ENCODE assay signal across 13 cellular contexts in genomic region chr10:95790982-95791381, GRCh38. TPM values are rescaled to one million over a fixed set of nuclear protein-coding genes. Genes with fewer than 3 reads are reported as not detected.
DNase-seq lines count a peak whose midpoint lies in the region; ATAC-seq and TF ChIP-seq lines count a peak whose summit lies in the region.
"Had no signal": no experiment of that assay in that cellular context is flagged by ENCODE, and none has a peak within 500 bp of the region (broad histone marks: within the 10 kb centered on the region; RNA-seq: fewer than 3 reads in every experiment).

No MANE protein-coding gene starts in this region.

- peaks cover 0 to 3% (median 0%) of the 10 kb centered on the region in 7 donors for H3K9me3 Mint-ChIP-seq in CD14-positive monocyte
- H3K9me3 Mint-ChIP-seq in activated T-helper 1 cell treated with anti-CD3 and anti-CD28 coated beads, Interleukin-12 subunit alpha, Interleukin-12 subunit beta, Interleukin-2, Interleukin-4 antibody, amounts not matched to agents 30 ng/mL and 10 ng/mL and 1 ng/mL, durations not matched to agents 14 hours and 24 hours and 36 hours = peaks cover 3% of the 10 kb centered on the region

- H3K36me3 ChIP-seq in H7 (replicated peaks; ENCODE audit: control insufficient read depth, insufficient read depth, low read length) = no peaks in the 10 kb centered on the region
- no peaks in the 10 kb centered on the region for H3K36me3 ChIP-seq in upper lobe of right lung

- no peak overlapping the region for H3K4me3 ChIP-seq in H7 (ENCODE audit: insufficient read depth, low read depth, low read length)
- H3K4me3 ChIP-seq in upper lobe of right lung = no peak overlapping the region

- ATAC-seq in GM18909 (IDR thresholded peaks at IDR 0.05; ENCODE audit: poor library complexity, unreplicated experiment) = peak; percentile 53
- ATAC-seq in HG02938 (IDR thresholded peaks at IDR 0.05; ENCODE audit: unreplicated experiment) = peak; percentile 41
- ATAC-seq in GM21447 (IDR thresholded peaks at IDR 0.05; ENCODE audit: unreplicated experiment) = no peak
- ATAC-seq in upper lobe of right lung = no peak

- H3K4me3 Mint-ChIP-seq in CD14-positive monocyte = no peak overlapping the region
- H3K4me3 Mint-ChIP-seq in activated T-helper 1 cell treated with anti-CD3 and anti-CD28 coated beads, Interleukin-12 subunit alpha, Interleukin-12 subunit beta, Interleukin-2, Interleukin-4 antibody, amounts not matched to agents 30 ng/mL and 10 ng/mL and 1 ng/mL, durations not matched to agents 14 hours and 24 hours and 36 hours = peak overlapping the region; percentile 47

- peak overlapping the region in 6 of 7 donors; percentile 1 to 98 (median 94) for H3K27ac Mint-ChIP-seq in CD14-positive monocyte
- H3K27ac Mint-ChIP-seq in activated T-helper 1 cell treated with anti-CD3 and anti-CD28 coated beads, Interleukin-12 subunit alpha, Interleukin-12 subunit beta, Interleukin-2, Interleukin-4 antibody, amounts not matched to agents 30 ng/mL and 10 ng/mL and 1 ng/mL, durations not matched to agents 14 hours and 24 hours and 36 hours = peak overlapping the region; percentile 84

- H3K36me3 Mint-ChIP-seq in CD14-positive monocyte = peaks cover 28 to 29% of the 10 kb centered on the region in 2 donors
- H3K36me3 Mint-ChIP-seq in activated T-helper 1 cell treated with anti-CD3 and anti-CD28 coated beads, Interleukin-12 subunit alpha, Interleukin-12 subunit beta, Interleukin-2, Interleukin-4 antibody, amounts not matched to agents 30 ng/mL and 10 ng/mL and 1 ng/mL, durations not matched to agents 14 hours and 24 hours and 36 hours (ENCODE audit: low read depth) = peaks cover 17% of the 10 kb centered on the region

- no peaks in the 10 kb centered on the region for H3K9me3 ChIP-seq in upper lobe of right lung

- H3K4me1 ChIP-seq in upper lobe of right lung = peaks cover 29% of the 10 kb centered on the region

- no peak overlapping the region for H3K27ac ChIP-seq in upper lobe of right lung

- no peak for DNase-seq in CD14-positive monocyte (ENCODE audit: low spot score)
- no peak for DNase-seq in activated T-helper 1 cell treated with anti-CD3 and anti-CD28 coated beads, Interleukin-12 subunit alpha, Interleukin-12 subunit beta, Interleukin-2, Interleukin-4 antibody, amounts not matched to agents 30 ng/mL and 10 ng/mL and 1 ng/mL, durations not matched to agents 14 hours and 24 hours and 36 hours (ENCODE audit: low spot score)
- DNase-seq in H7 = no peak
- DNase-seq in upper lobe of right lung = no peak
- no peak for DNase-seq in HUDEP-2 (lab: John Stamatoyannopoulos, UW; ENCODE audit: unreplicated experiment in 76 of 76)
- DNase-seq: foreskin melanocyte; NCI-H345; stimulated activated CD4-positive, alpha-beta T cell treated with anti-CD3 and anti-CD28 coated beads, Interleukin-1b, Interleukin-23, amount 100 ng/mL, for 48 hours had no signal

- intact Hi-C loops in CD14-positive monocyte (cut with micrococcal nuclease) (loop anchor here (5.0 kb wide), 1 partner anchor 34 kb away; the partner anchor contains the start of gene ENTPD1 (in 2 of the 2)), upper lobe of right lung (cut with DNase I) (no loop called here)
- intact Hi-C loops in activated T-helper 1 cell treated with anti-CD3 and anti-CD28 coated beads, Interleukin-12 subunit alpha, Interleukin-12 subunit beta, Interleukin-2, Interleukin-4 antibody, amounts not matched to agents 30 ng/mL and 10 ng/mL and 1 ng/mL, durations not matched to agents 14 hours and 24 hours and 36 hours (cut with micrococcal nuclease) = loop anchor here (1.0 to 2.0 kb wide), 3 partner anchors 28 to 74 kb away; no protein-coding TSS in a partner anchor

- peaks cover 67% of the 10 kb centered on the region for H3K4me1 Mint-ChIP-seq in CD14-positive monocyte
- peaks cover 88% of the 10 kb centered on the region for H3K4me1 Mint-ChIP-seq in activated T-helper 1 cell treated with anti-CD3 and anti-CD28 coated beads, Interleukin-12 subunit alpha, Interleukin-12 subunit beta, Interleukin-2, Interleukin-4 antibody, amounts not matched to agents 30 ng/mL and 10 ng/mL and 1 ng/mL, durations not matched to agents 14 hours and 24 hours and 36 hours (ENCODE audit: low read depth)

- H3K27me3 ChIP-seq in H7 (ENCODE audit: control insufficient read depth, insufficient read depth, low read length) (no peaks in the 10 kb centered on the region), upper lobe of right lung (no peaks in the 10 kb centered on the region)

- H3K27me3 Mint-ChIP-seq in CD14-positive monocyte (ENCODE audit: low read depth in 3 of 3) = no peaks in the 10 kb centered on the region
- H3K27me3 Mint-ChIP-seq in activated T-helper 1 cell treated with anti-CD3 and anti-CD28 coated beads, Interleukin-12 subunit alpha, Interleukin-12 subunit beta, Interleukin-2, Interleukin-4 antibody, amounts not matched to agents 30 ng/mL and 10 ng/mL and 1 ng/mL, durations not matched to agents 14 hours and 24 hours and 36 hours (ENCODE audit: insufficient read depth) = no peaks in the 10 kb centered on the region

- no peak for TF ChIP-seq CTCF in CD14-positive monocyte (IDR thresholded peaks at IDR 0.05)
- no peak for TF ChIP-seq CTCF in upper lobe of right lung (IDR thresholded peaks at IDR 0.05)

RNA-seq across cellular contexts. Expression of gene ENTPD1, which starts 35.0 kb away (rescaled TPM):
- polyA plus RNA-seq in CD14-positive monocyte = 10 to 100 TPM; 70.4 to 71.1 TPM
- 25.8 and 26.3 TPM in 2 replicates for total RNA-seq in activated T-helper 1 cell treated with anti-CD3 and anti-CD28 coated beads, Interleukin-12 subunit alpha, Interleukin-12 subunit beta, Interleukin-2, Interleukin-4 antibody, amounts not matched to agents 30 ng/mL and 10 ng/mL and 1 ng/mL, durations not matched to agents 14 hours and 24 hours and 36 hours
- 0.42 and 0.92 TPM in 2 replicates for total RNA-seq in H7 (2014; rRNA removed; shearing (Covaris generic))
- total RNA-seq in upper lobe of right lung = 64.6 TPM
- total RNA-seq: MCF 10A, RPMI7951 had no signal

Comparison
In these comparisons a context has a peak if more than half of its experiments do, and no peak if none do; other contexts are left out.
1. ATAC-seq: peak in GM18909 (single experiment) and HG02938 (single experiment); none in GM21447 (single experiment) and upper lobe of right lung (single experiment).
2. RNA of gene ENTPD1, which starts 35.0 kb away (total RNA-seq): 64.6 TPM in upper lobe of right lung (single experiment) and 25.8 to 26.3 TPM in activated T-helper 1 cell treated with anti-CD3 and anti-CD28 coated beads, Interleukin-12 subunit alpha, Interleukin-12 subunit beta, Interleukin-2, Interleukin-4 antibody, amounts not matched to agents 30 ng/mL and 10 ng/mL and 1 ng/mL, durations not matched to agents 14 hours and 24 hours and 36 hours; 0.42 to 0.92 TPM in H7; every median in the first group is over 10 times any median in the second.